Comparison of ENCODE assay signal across 1 cellular context in the genomic region with DNA sequence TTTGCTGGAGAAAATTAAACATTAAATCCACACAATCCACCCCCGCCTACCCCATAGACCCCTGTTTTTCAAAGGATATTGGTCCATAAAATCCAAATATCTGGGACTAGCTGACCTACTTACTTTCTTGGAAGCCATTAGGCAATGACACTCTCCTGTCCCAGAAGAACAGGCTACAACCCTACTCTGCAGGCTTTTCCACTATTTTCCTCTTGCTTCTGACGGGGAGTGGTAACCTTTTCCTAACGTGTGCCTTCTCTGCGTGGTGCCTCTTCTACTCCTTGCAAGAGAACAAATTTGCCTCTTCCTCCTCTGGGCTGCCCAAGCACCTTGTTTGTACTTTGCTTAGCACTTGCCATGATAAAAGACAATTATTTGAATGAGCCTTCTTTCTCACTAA.
TF ChIP-seq lines count a peak whose summit lies in the region.

No MANE protein-coding gene starts in this region.

TF ChIP-seq in IMR-90, 13 proteins besides CTCF, POLR2A, EP300 and RAD21:
- TF ChIP-seq MAZ (IDR thresholded peaks at IDR 0.05; ENCODE audit: borderline replicate concordance, low read depth, low read length) (no peak), RFX5 (IDR thresholded peaks at IDR 0.05; ENCODE audit: low read depth, low read length) (no peak), FOS (IDR thresholded peaks at IDR 0.05; ENCODE audit: low read depth, low read length) (0 out of 2 replicates have a peak, but pooled peaks have one; percentile 1)
